ENCODE assay signal across 23 cellular contexts in genomic region chr5:13580058-13580457, GRCh38.
"Had no signal": no experiment of that assay in that cellular context is flagged by ENCODE, and none has a peak within 500 bp of the region (broad histone marks: within the 10 kb centered on the region; RNA-seq: fewer than 3 reads in every experiment).

No MANE protein-coding gene starts in this region.

- H2AFZ ChIP-seq: hepatocyte had no signal

- H3K4me2 ChIP-seq: hepatocyte had no signal

- H3K9me3 ChIP-seq: gastroesophageal sphincter, heart left ventricle, left ventricle myocardium inferior, lower lobe of right lung, mucosa of descending colon, psoas muscle, thoracic aorta, tibial nerve, upper lobe of left lung had no signal

- H3K36me3 ChIP-seq: gastroesophageal sphincter, heart left ventricle, left ventricle myocardium inferior, lower lobe of right lung, thoracic aorta, tibial nerve, upper lobe of left lung had no signal

- ATAC-seq: esophagus mucosa; foreskin keratinocyte; gastroesophageal sphincter; heart left ventricle; left cardiac atrium; lower lobe of right lung; mucosa of descending colon; naive thymus-derived CD4-positive, alpha-beta T cell; psoas muscle; right cardiac atrium; stimulated activated naive B cell treated with anti-CD40 and anti-IgM and Interleukin-4, amounts not matched to agents 10 μg/mL and 1 μg/mL and 100 μg/mL, for 72 hours had no signal

- H3K27me3 ChIP-seq: foreskin keratinocyte, gastroesophageal sphincter, heart left ventricle, hepatocyte, tibial nerve, upper lobe of left lung had no signal

- H3K4me3 ChIP-seq: gastroesophageal sphincter, heart left ventricle, hepatocyte, left ventricle myocardium inferior, lower lobe of right lung, mucosa of descending colon, psoas muscle, skin epidermis, thoracic aorta, tibial nerve, upper lobe of left lung had no signal

- H3K27ac ChIP-seq: epithelial cell of prostate, foreskin keratinocyte, gastroesophageal sphincter, heart left ventricle, hepatocyte, left ventricle myocardium inferior, lower lobe of right lung, psoas muscle, skin epidermis, thoracic aorta, tibial nerve, upper lobe of left lung had no signal

- DNase-seq: cortex of kidney; effector CD4-positive, alpha-beta T cell; endodermal cell; foreskin keratinocyte; heart left ventricle; left cardiac atrium; left ventricle myocardium inferior; lower lobe of right lung; mucosa of descending colon; naive thymus-derived CD4-positive, alpha-beta T cell; psoas muscle; right cardiac atrium; stimulated activated CD4-positive, alpha-beta T cell treated with anti-CD3 and anti-CD28 coated beads, Interleukin-15, amount 100 ng/mL, for 24 hours; stimulated activated CD4-positive, alpha-beta T cell treated with anti-CD3 and anti-CD28 coated beads, Interleukin-2, amount 100 ng/mL, for 48 hours; stimulated activated naive B cell treated with anti-CD40 and anti-IgM and Interleukin-4, amounts not matched to agents 10 μg/mL and 1 μg/mL and 100 μg/mL, for 72 hours had no signal

- H3K4me1 ChIP-seq: foreskin keratinocyte, gastroesophageal sphincter, heart left ventricle, left ventricle myocardium inferior, lower lobe of right lung, psoas muscle, tibial nerve, upper lobe of left lung had no signal
